Comparison of ENCODE assay signal across 1 cellular context in the genomic region with DNA sequence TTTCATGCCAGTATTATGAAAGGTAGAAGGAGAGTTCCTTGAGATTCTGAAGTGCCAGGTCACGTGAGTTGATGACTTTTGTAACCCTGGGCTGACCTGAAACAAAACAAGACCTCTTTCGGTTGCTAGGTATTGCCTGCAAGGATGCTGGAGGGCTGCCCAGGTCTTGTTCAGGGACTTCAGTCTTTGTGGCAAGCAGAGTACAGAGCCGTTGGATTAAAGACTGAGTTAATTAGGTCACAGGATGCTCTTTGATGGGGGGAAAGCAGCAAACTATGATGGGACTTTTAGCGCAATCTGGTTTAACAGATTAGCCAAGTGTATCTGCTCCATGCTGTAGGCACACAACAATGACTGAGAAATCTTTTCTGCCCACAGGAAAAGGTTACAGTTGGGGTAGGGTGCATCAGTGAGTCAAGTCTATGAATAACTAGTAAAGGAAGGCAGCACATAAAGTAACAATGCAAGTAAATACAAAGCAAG.
TF ChIP-seq lines count a peak whose summit lies in the region.

No MANE protein-coding gene starts in this region.

TF ChIP-seq in GM23338, 12 proteins besides CTCF, POLR2A, EP300 and RAD21 (continued from another document):
- TF ChIP-seq, protein P1, sequence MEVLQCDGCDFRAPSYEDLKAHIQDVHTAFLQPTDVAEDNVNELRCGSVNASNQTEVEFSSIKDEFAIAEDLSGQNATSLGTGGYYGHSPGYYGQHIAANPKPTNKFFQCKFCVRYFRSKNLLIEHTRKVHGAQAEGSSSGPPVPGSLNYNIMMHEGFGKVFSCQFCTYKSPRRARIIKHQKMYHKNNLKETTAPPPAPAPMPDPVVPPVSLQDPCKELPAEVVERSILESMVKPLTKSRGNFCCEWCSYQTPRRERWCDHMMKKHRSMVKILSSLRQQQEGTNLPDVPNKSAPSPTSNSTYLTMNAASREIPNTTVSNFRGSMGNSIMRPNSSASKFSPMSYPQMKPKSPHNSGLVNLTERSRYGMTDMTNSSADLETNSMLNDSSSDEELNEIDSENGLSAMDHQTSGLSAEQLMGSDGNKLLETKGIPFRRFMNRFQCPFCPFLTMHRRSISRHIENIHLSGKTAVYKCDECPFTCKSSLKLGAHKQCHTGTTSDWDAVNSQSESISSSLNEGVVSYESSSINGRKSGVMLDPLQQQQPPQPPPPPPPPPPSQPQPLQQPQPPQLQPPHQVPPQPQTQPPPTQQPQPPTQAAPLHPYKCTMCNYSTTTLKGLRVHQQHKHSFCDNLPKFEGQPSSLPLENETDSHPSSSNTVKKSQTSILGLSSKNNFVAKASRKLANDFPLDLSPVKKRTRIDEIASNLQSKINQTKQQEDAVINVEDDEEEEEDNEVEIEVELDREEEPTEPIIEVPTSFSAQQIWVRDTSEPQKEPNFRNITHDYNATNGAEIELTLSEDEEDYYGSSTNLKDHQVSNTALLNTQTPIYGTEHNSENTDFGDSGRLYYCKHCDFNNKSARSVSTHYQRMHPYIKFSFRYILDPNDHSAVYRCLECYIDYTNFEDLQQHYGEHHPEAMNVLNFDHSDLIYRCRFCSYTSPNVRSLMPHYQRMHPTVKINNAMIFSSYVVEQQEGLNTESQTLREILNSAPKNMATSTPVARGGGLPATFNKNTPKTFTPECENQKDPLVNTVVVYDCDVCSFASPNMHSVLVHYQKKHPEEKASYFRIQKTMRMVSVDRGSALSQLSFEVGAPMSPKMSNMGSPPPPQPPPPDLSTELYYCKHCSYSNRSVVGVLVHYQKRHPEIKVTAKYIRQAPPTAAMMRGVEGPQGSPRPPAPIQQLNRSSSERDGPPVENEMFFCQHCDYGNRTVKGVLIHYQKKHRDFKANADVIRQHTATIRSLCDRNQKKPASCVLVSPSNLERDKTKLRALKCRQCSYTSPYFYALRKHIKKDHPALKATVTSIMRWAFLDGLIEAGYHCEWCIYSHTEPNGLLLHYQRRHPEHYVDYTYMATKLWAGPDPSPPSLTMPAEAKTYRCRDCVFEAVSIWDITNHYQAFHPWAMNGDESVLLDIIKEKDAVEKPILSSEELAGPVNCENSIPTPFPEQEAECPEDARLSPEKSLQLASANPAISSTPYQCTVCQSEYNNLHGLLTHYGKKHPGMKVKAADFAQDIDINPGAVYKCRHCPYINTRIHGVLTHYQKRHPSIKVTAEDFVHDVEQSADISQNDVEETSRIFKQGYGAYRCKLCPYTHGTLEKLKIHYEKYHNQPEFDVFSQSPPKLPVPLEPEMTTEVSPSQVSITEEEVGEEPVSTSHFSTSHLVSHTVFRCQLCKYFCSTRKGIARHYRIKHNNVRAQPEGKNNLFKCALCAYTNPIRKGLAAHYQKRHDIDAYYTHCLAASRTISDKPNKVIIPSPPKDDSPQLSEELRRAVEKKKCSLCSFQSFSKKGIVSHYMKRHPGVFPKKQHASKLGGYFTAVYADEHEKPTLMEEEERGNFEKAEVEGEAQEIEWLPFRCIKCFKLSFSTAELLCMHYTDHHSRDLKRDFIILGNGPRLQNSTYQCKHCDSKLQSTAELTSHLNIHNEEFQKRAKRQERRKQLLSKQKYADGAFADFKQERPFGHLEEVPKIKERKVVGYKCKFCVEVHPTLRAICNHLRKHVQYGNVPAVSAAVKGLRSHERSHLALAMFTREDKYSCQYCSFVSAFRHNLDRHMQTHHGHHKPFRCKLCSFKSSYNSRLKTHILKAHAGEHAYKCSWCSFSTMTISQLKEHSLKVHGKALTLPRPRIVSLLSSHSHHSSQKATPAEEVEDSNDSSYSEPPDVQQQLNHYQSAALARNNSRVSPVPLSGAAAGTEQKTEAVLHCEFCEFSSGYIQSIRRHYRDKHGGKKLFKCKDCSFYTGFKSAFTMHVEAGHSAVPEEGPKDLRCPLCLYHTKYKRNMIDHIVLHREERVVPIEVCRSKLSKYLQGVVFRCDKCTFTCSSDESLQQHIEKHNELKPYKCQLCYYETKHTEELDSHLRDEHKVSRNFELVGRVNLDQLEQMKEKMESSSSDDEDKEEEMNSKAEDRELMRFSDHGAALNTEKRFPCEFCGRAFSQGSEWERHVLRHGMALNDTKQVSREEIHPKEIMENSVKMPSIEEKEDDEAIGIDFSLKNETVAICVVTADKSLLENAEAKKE (CRISPR knock-in tag; IDR thresholded peaks at IDR 0.05) = no peak
- TF ChIP-seq CREB1 (CRISPR knock-in tag; IDR thresholded peaks at IDR 0.05; ENCODE audit: low read depth) (no peak), NANOG (IDR thresholded peaks at IDR 0.05; ENCODE audit: borderline replicate concordance) (no peak), EZH2 (IDR thresholded peaks at IDR 0.05; ENCODE audit: low read depth, unreplicated experiment) (no peak), ZNF331 (CRISPR knock-in tag; IDR thresholded peaks at IDR 0.05; ENCODE audit: low read depth) (no peak), EZH2phosphoT487 (IDR thresholded peaks at IDR 0.05; ENCODE audit: unreplicated experiment) (no peak), JUNB (IDR thresholded peaks at IDR 0.05; ENCODE audit: unreplicated experiment) (no peak)
- TF ChIP-seq, protein P2, sequence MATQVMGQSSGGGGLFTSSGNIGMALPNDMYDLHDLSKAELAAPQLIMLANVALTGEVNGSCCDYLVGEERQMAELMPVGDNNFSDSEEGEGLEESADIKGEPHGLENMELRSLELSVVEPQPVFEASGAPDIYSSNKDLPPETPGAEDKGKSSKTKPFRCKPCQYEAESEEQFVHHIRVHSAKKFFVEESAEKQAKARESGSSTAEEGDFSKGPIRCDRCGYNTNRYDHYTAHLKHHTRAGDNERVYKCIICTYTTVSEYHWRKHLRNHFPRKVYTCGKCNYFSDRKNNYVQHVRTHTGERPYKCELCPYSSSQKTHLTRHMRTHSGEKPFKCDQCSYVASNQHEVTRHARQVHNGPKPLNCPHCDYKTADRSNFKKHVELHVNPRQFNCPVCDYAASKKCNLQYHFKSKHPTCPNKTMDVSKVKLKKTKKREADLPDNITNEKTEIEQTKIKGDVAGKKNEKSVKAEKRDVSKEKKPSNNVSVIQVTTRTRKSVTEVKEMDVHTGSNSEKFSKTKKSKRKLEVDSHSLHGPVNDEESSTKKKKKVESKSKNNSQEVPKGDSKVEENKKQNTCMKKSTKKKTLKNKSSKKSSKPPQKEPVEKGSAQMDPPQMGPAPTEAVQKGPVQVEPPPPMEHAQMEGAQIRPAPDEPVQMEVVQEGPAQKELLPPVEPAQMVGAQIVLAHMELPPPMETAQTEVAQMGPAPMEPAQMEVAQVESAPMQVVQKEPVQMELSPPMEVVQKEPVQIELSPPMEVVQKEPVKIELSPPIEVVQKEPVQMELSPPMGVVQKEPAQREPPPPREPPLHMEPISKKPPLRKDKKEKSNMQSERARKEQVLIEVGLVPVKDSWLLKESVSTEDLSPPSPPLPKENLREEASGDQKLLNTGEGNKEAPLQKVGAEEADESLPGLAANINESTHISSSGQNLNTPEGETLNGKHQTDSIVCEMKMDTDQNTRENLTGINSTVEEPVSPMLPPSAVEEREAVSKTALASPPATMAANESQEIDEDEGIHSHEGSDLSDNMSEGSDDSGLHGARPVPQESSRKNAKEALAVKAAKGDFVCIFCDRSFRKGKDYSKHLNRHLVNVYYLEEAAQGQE (IDR thresholded peaks at IDR 0.05; ENCODE audit: unreplicated experiment) = no peak
- TF ChIP-seq, protein P3, sequence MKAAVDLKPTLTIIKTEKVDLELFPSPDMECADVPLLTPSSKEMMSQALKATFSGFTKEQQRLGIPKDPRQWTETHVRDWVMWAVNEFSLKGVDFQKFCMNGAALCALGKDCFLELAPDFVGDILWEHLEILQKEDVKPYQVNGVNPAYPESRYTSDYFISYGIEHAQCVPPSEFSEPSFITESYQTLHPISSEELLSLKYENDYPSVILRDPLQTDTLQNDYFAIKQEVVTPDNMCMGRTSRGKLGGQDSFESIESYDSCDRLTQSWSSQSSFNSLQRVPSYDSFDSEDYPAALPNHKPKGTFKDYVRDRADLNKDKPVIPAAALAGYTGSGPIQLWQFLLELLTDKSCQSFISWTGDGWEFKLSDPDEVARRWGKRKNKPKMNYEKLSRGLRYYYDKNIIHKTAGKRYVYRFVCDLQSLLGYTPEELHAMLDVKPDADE (IDR thresholded peaks at IDR 0.05) = no peak
